Comparison of ENCODE assay signal across 19 cellular contexts in genomic region chr17:77569846-77570564, GRCh38.
DNase-seq lines count a peak whose midpoint lies in the region; ATAC-seq, FAIRE-seq and TF ChIP-seq lines count a peak whose summit lies in the region.
"Had no signal": no experiment of that assay in that cellular context is flagged by ENCODE, and none has a peak within 500 bp of the region (broad histone marks: within the 10 kb centered on the region; RNA-seq: fewer than 3 reads in every experiment).

No MANE protein-coding gene starts in this region.

- TF ChIP-seq POLR2A in HepG2 (IDR thresholded peaks at IDR 0.05; ENCODE audit: insufficient read depth in 1 of 2, low read depth in 2 of 2, low read length in 2 of 2) (no peak), spleen (IDR thresholded peaks at IDR 0.05) (no peak)

- no peak overlapping the region for H3K4me2 ChIP-seq in HepG2 (ENCODE audit: low read depth, low read length)
- H3K4me2 ChIP-seq: PC-9 had no signal

- DNase-seq in H7 (peak; percentile 26), HepG2 (ENCODE audit: low spot score) (no peak), spleen (peak; percentile 61), T-helper 17 cell (no peak)
- DNase-seq in activated naive CD8-positive, alpha-beta T cell treated with anti-CD3 and anti-CD28 coated beads for 36 hours = no peak
- DNase-seq: C1 segment of cervical spinal cord, DMS79, GM23248, KG1, MV-4-11, NCI-H187 treated with DMSO at 0.1 percent for 48 hours, NCI-H226, PC-9 had no signal

- H3K9me3 Mint-ChIP-seq in brain = peaks cover 0 to 7% (median 0%) of the 10 kb centered on the region in 5 experiments
- no peaks in the 10 kb centered on the region for H3K9me3 Mint-ChIP-seq in activated naive CD8-positive, alpha-beta T cell treated with anti-CD3 and anti-CD28 coated beads for 36 hours

- H2AFZ ChIP-seq in HepG2 (ENCODE audit: low read length) = no peak overlapping the region
- H2AFZ ChIP-seq: GM23248, PC-9 had no signal

- no peak overlapping the region for H3K4me3 ChIP-seq in H7 (ENCODE audit: insufficient read depth, low read depth, low read length)
- H3K4me3 ChIP-seq in HepG2 (replicated peaks in 1 of 3; ENCODE audit: insufficient read depth in 1 of 3, low read depth in 2 of 3, low read length in 3 of 3) = no peak overlapping the region
- H3K4me3 ChIP-seq in spleen = no peak overlapping the region
- H3K4me3 ChIP-seq: GM23248, PC-9 had no signal

- 0 out of 2 replicates have a peak, but pooled peaks cover 2% of the 10 kb centered on the region for H4K20me1 ChIP-seq in HepG2 (ENCODE audit: insufficient read depth, low read length)

- no TSS peak for BruUV-seq in HepG2 (replicated peaks; lab: Mats Ljungman, UMichigan)

- peaks cover 8% of the 10 kb centered on the region for H3K27me3 ChIP-seq in H7 (ENCODE audit: control insufficient read depth, insufficient read depth, low read length)
- H3K27me3 ChIP-seq in HepG2 (ENCODE audit: control insufficient read depth in 1 of 2, insufficient read depth in 2 of 2, low read length in 2 of 2) = peaks cover 16 to 87% of the 10 kb centered on the region in 2 experiments; a peak in 4 of 5 replicates
- peaks cover 0 to 69% (median 31%) of the 10 kb centered on the region in 7 donors for H3K27me3 ChIP-seq in spleen (replicated peaks in 1 of 7)

- CTCF ChIA-PET in HepG2 (lab: Yijun Ruan, JAX; ENCODE audit: low intra/inter-chr PET ratio, low total read pairs) = no interaction called here

- peaks cover 54% of the 10 kb centered on the region for H3K4me1 Mint-ChIP-seq in brain
- H3K4me1 Mint-ChIP-seq in T-helper 17 cell = peaks cover 10% of the 10 kb centered on the region
- H3K4me1 Mint-ChIP-seq in activated naive CD8-positive, alpha-beta T cell treated with anti-CD3 and anti-CD28 coated beads for 36 hours = peaks cover 9% of the 10 kb centered on the region

- H3K79me2 ChIP-seq in HepG2 (ENCODE audit: insufficient read depth, low read length) = no peaks in the 10 kb centered on the region

- no peak overlapping the region for H3K27ac ChIP-seq in HepG2 (ENCODE audit: extremely low read length, insufficient read depth, low read length)
- H3K27ac ChIP-seq in spleen = no peak overlapping the region
- H3K27ac ChIP-seq: GM23248, PC-9, RWPE1 had no signal

- no peak for FAIRE-seq in HepG2 (lab: Jason Lieb, UNC)
- FAIRE-seq: GM12892, GM18507 had no signal

- no peak for TF ChIP-seq RAD21 in HepG2 (CRISPR knock-in tag; IDR thresholded peaks at IDR 0.05)

- ATAC-seq in HepG2 (peak; percentile 16; the same call in 1 of the 3 replicates), HG03521 (IDR thresholded peaks at IDR 0.05; ENCODE audit: unreplicated experiment) (no peak), T-helper 17 cell (no peak)
- ATAC-seq: HCT116 had no signal

- no peak overlapping the region for H3K9ac ChIP-seq in HepG2 (ENCODE audit: insufficient read depth, low read depth, low read length)
- H3K9ac ChIP-seq: GM23248 had no signal

- no peaks in the 10 kb centered on the region for H3K36me3 Mint-ChIP-seq in brain
- peaks cover 5% of the 10 kb centered on the region for H3K36me3 Mint-ChIP-seq in T-helper 17 cell (ENCODE audit: low read depth)
- no peaks in the 10 kb centered on the region for H3K36me3 Mint-ChIP-seq in activated naive CD8-positive, alpha-beta T cell treated with anti-CD3 and anti-CD28 coated beads for 36 hours

- TF ChIP-seq CTCF in brain (conservative IDR thresholded peaks at IDR 0.05) (no peak), HepG2 (CRISPR knock-in tag; IDR thresholded peaks at IDR 0.05) (no peak), spleen (IDR thresholded peaks at IDR 0.05 in 8 of 11, conservative IDR thresholded peaks at IDR 0.05 in 3 of 11) (no peak)

- H3K27me3 Mint-ChIP-seq in brain (peaks cover 8% of the 10 kb centered on the region), T-helper 17 cell (peaks cover 40% of the 10 kb centered on the region)
- peaks cover 16% of the 10 kb centered on the region for H3K27me3 Mint-ChIP-seq in activated naive CD8-positive, alpha-beta T cell treated with anti-CD3 and anti-CD28 coated beads for 36 hours

- no peak for TF ChIP-seq EP300 in HepG2 (IDR thresholded peaks at IDR 0.05; ENCODE audit: low read depth in 2 of 2, low read length in 2 of 2)
- no peak for TF ChIP-seq EP300 in HepG2 (CRISPR knock-in tag; IDR thresholded peaks at IDR 0.05; ENCODE audit: borderline replicate concordance)

- H3K4me1 ChIP-seq in HepG2 (ENCODE audit: insufficient read depth, low read length) (no peaks in the 10 kb centered on the region), spleen (peaks cover 10 to 24% (median 15%) of the 10 kb centered on the region in 6 donors)

- 33% methylated on average over 20 of the region's 21 CpGs for WGBS in HepG2 (ENCODE audit: low lambda C conversion rate)
- WGBS in spleen, 5 donors = 84 to 90% (median 88%) methylated on average over 19 to 21 of the region's 21 CpGs

- POLR2A ChIA-PET in HepG2 (lab: Yijun Ruan, JAX) = no interaction called here

- H3K27ac Mint-ChIP-seq in brain = peak overlapping the region in 3 of 5 experiments; percentile 11 to 94 (median 89)
- H3K27ac Mint-ChIP-seq in T-helper 17 cell = no peak overlapping the region
- no peak overlapping the region for H3K27ac Mint-ChIP-seq in activated naive CD8-positive, alpha-beta T cell treated with anti-CD3 and anti-CD28 coated beads for 36 hours

- intact Hi-C loops in HepG2 (cut with micrococcal nuclease; ENCODE audit: unreplicated experiment) = no loop called here
- intact Hi-C loops in spleen (cut with DNase I; ENCODE audit: low total_unique reads) = no loop called here

- peak overlapping the region in 1 of 5 experiments; percentile 62 for H3K4me3 Mint-ChIP-seq in brain
- no peak overlapping the region for H3K4me3 Mint-ChIP-seq in T-helper 17 cell
- H3K4me3 Mint-ChIP-seq in activated naive CD8-positive, alpha-beta T cell treated with anti-CD3 and anti-CD28 coated beads for 36 hours = no peak overlapping the region

- in situ Hi-C loops in HepG2 (cut with HindIII; ENCODE audit: extremely low pct_ligation_motif_present, low pct_unique_long_range_greater_than_20kb) = no loop called here

- no peaks in the 10 kb centered on the region for H3K36me3 ChIP-seq in H7 (replicated peaks; ENCODE audit: control insufficient read depth, insufficient read depth, low read length)
- H3K36me3 ChIP-seq in HepG2 (replicated peaks in 1 of 2; ENCODE audit: control insufficient read depth in 1 of 2, insufficient read depth in 2 of 2, low read length in 2 of 2) = no peaks in the 10 kb centered on the region
- no peaks in the 10 kb centered on the region for H3K36me3 ChIP-seq in spleen

- H3K9me3 ChIP-seq in HepG2 (ENCODE audit: low read length) (no peaks in the 10 kb centered on the region), spleen (no peaks in the 10 kb centered on the region), T-helper 17 cell (ENCODE audit: control insufficient read depth, low read length, poor library complexity, severe bottlenecking) (no peaks in the 10 kb centered on the region)

TF ChIP-seq in HepG2, 621 proteins besides CTCF, POLR2A, EP300 and RAD21:
- TF ChIP-seq ZNF280B (CRISPR knock-in tag; IDR thresholded peaks at IDR 0.05; ENCODE audit: borderline replicate concordance) (no peak), NFYC (CRISPR knock-in tag; IDR thresholded peaks at IDR 0.05) (no peak), ARNT2 (CRISPR knock-in tag; IDR thresholded peaks at IDR 0.05; ENCODE audit: low read depth) (no peak), ZNF567 (CRISPR knock-in tag; IDR thresholded peaks at IDR 0.05; ENCODE audit: borderline replicate concordance) (no peak), ARNT (IDR thresholded peaks at IDR 0.05) (no peak), ZNF563 (CRISPR knock-in tag; IDR thresholded peaks at IDR 0.05) (no peak), ETV6 (CRISPR knock-in tag; conservative IDR thresholded peaks at IDR 0.05) (no peak), SETDB1 (CRISPR knock-in tag; IDR thresholded peaks at IDR 0.05; ENCODE audit: borderline replicate concordance) (no peak), PAX8 (CRISPR knock-in tag; IDR thresholded peaks at IDR 0.05; ENCODE audit: borderline replicate concordance) (no peak), STAT5B (CRISPR knock-in tag; IDR thresholded peaks at IDR 0.05) (no peak), SRSF9 (IDR thresholded peaks at IDR 0.05; ENCODE audit: borderline replicate concordance, insufficient read depth, low read depth, low read length, poor library complexity, severe bottlenecking) (no peak), ZSCAN21 (CRISPR knock-in tag; IDR thresholded peaks at IDR 0.05; ENCODE audit: borderline replicate concordance) (no peak), PCBP2 (optimal IDR thresholded peaks at IDR 0.05; ENCODE audit: low read depth, low read length, poor library complexity, severe bottlenecking) (no peak), ZNF12 (CRISPR knock-in tag; IDR thresholded peaks at IDR 0.05) (no peak), ZNF101 (CRISPR knock-in tag; IDR thresholded peaks at IDR 0.05; ENCODE audit: borderline replicate concordance, low read depth) (no peak), ZNF547 (CRISPR knock-in tag; IDR thresholded peaks at IDR 0.05) (no peak), ETS1 (CRISPR knock-in tag; IDR thresholded peaks at IDR 0.05) (no peak), FOXC1 (CRISPR knock-in tag; IDR thresholded peaks at IDR 0.05; ENCODE audit: borderline replicate concordance) (no peak)

Comparison
In these comparisons a context has a peak if more than half of its experiments do, and no peak if none do; other contexts are left out.
1. DNase-seq: peak in H7 (single experiment) and spleen (single experiment); none in HepG2 (single experiment), T-helper 17 cell (0 of 3) and activated naive CD8-positive, alpha-beta T cell treated with anti-CD3 and anti-CD28 coated beads for 36 hours (single experiment).
2. H3K27ac Mint-ChIP-seq: peak in brain (3 of 5); none in T-helper 17 cell (single experiment) and activated naive CD8-positive, alpha-beta T cell treated with anti-CD3 and anti-CD28 coated beads for 36 hours (single experiment).